12 cellular contexts compared by ENCODE assay signal in genomic region chr17:77830816-77831490, GRCh38.
DNase-seq lines count a peak whose midpoint lies in the region; ATAC-seq and TF ChIP-seq lines count a peak whose summit lies in the region.
"Had no signal": no experiment of that assay in that cellular context is flagged by ENCODE, and none has a peak within 500 bp of the region (broad histone marks: within the 10 kb centered on the region; RNA-seq: fewer than 3 reads in every experiment).

No MANE protein-coding gene starts in this region.

- H3K4me3 ChIP-seq in GM23248 (no peak overlapping the region), adrenal gland (no peak overlapping the region), right cardiac atrium (ENCODE audit: low read length) (no peak overlapping the region), smooth muscle cell (no peak overlapping the region)

- intact Hi-C loops in adrenal gland (cut with DNase I) (no loop called here), right cardiac atrium (cut with DNase I) (no loop called here)

- in situ Hi-C loops in GM23248 (cut with MboI), result no loop called here

- H3K27ac Mint-ChIP-seq in immature natural killer cell, result no peak overlapping the region

- 61 to 67% methylated on average over 17 of the region's 17 CpGs for WGBS in GM23248 (ENCODE audit: low coverage in 1 of 2, low lambda C conversion rate in 2 of 2, missing lambda C conversion rate in 2 of 2), 2 experiments
- WGBS in adrenal gland, 4 donors, result 74 to 82% (median 80%) methylated on average over 11 to 17 of the region's 17 CpGs
- 71% methylated on average over 17 of the region's 17 CpGs for WGBS in right cardiac atrium
- 88% methylated on average over 17 of the region's 17 CpGs for WGBS in smooth muscle cell (ENCODE audit: low lambda C conversion rate)

- H3K79me2 ChIP-seq in GM23248 (ENCODE audit: insufficient read depth), result no peaks in the 10 kb centered on the region
- H3K79me2 ChIP-seq in smooth muscle cell (ENCODE audit: low read depth), result no peaks in the 10 kb centered on the region

- H4K20me1 ChIP-seq in GM23248 (ENCODE audit: insufficient read depth) (no peaks in the 10 kb centered on the region), smooth muscle cell (ENCODE audit: low read depth) (no peaks in the 10 kb centered on the region)

- H3K27ac ChIP-seq in GM23248 (peak overlapping the region; percentile 88), adrenal gland (peak overlapping the region in 3 of 5 donors; percentile 57 to 89 (median 73)), right cardiac atrium (ENCODE audit: low read length) (peak overlapping the region; percentile 97), smooth muscle cell (ENCODE audit: low read depth) (peak overlapping the region; percentile 93)

- no peaks in the 10 kb centered on the region for H3K9me3 Mint-ChIP-seq in immature natural killer cell
- H3K9me3 Mint-ChIP-seq: central memory CD8-positive, alpha-beta T cell had no signal

- H3K36me3 ChIP-seq in GM23248 (ENCODE audit: low read depth), result no peaks in the 10 kb centered on the region
- H3K36me3 ChIP-seq in adrenal gland (replicated peaks in 1 of 2), result no peaks in the 10 kb centered on the region
- H3K36me3 ChIP-seq in smooth muscle cell (ENCODE audit: low read depth), result no peaks in the 10 kb centered on the region

- H3F3A ChIP-seq in GM23248 (ENCODE audit: insufficient read depth) (peaks cover 16% of the 10 kb centered on the region), smooth muscle cell (ENCODE audit: low read depth) (no peaks in the 10 kb centered on the region)

- H3K4me1 Mint-ChIP-seq in immature natural killer cell, result peaks cover 20 to 36% of the 10 kb centered on the region in 2 donors

- H3K4me2 ChIP-seq in GM23248 (ENCODE audit: unreplicated experiment) (peak overlapping the region; percentile 77), smooth muscle cell (peak overlapping the region; percentile 72)

- H3K27me3 ChIP-seq in GM23248 (replicated peaks; ENCODE audit: insufficient read depth) (no peaks in the 10 kb centered on the region), adrenal gland (no peaks in the 10 kb centered on the region), right cardiac atrium (ENCODE audit: control insufficient read depth, insufficient read depth) (no peaks in the 10 kb centered on the region), smooth muscle cell (ENCODE audit: low read depth) (no peaks in the 10 kb centered on the region)

- peak overlapping the region; percentile 84; the same call in 1 of the 2 replicates for H2AFZ ChIP-seq in GM23248
- no peak overlapping the region for H2AFZ ChIP-seq in smooth muscle cell (ENCODE audit: low read depth)

- H3K4me1 ChIP-seq in GM23248 (ENCODE audit: insufficient read depth), result peaks cover 38% of the 10 kb centered on the region
- peaks cover 0 to 22% of the 10 kb centered on the region in 2 donors for H3K4me1 ChIP-seq in adrenal gland (replicated peaks in 1 of 2)
- H3K4me1 ChIP-seq in right cardiac atrium (ENCODE audit: control insufficient read depth, insufficient read depth, low read length), result peaks cover 13% of the 10 kb centered on the region
- peaks cover 34% of the 10 kb centered on the region for H3K4me1 ChIP-seq in smooth muscle cell (ENCODE audit: low read depth)

- peak in 1 of 2 donors; percentile 0 for ATAC-seq in right cardiac atrium

- H3K9ac ChIP-seq in GM23248 (peak overlapping the region; percentile 83), smooth muscle cell (ENCODE audit: low read depth) (peak overlapping the region; percentile 36)

- H3K27me3 Mint-ChIP-seq in immature natural killer cell (ENCODE audit: low read depth in 3 of 3), result peaks cover 0 to 11% (median 5%) of the 10 kb centered on the region in 3 donors
- H3K27me3 Mint-ChIP-seq: central memory CD8-positive, alpha-beta T cell had no signal

- H3K36me3 Mint-ChIP-seq in immature natural killer cell, result no peaks in the 10 kb centered on the region

- DNase-seq in GM23248 (no peak), adrenal gland (no peak), right cardiac atrium (no peak), smooth muscle cell (lab: John Stamatoyannopoulos, UW; ENCODE audit: unreplicated experiment) (no peak), immature natural killer cell (no peak), DMS79 treated with DMSO at 0.1 percent for 48 hours (lab: John Stamatoyannopoulos, UW) (no peak), GM19240 (ENCODE audit: insufficient read length, low spot score) (no peak)
- no peak for DNase-seq in stimulated activated CD8-positive, alpha-beta memory T cell treated with anti-CD3 and anti-CD28 coated beads, Interleukin-4, amount 100 ng/mL, for 48 hours
- DNase-seq: activated CD8-positive, alpha-beta memory T cell treated with anti-CD3 and anti-CD28 coated beads, Interleukin-2, amount 50 U/mL, for 48 hours; mesendoderm; stimulated activated CD4-positive, alpha-beta T cell treated with anti-CD3 and anti-CD28 coated beads, Interleukin-12 subunit alpha, Interleukin-12 subunit beta, amount 100 ng/mL, for 4 hours had no signal

- H3K9me3 ChIP-seq in GM23248 (ENCODE audit: low read depth) (no peaks in the 10 kb centered on the region), adrenal gland (replicated peaks in 1 of 3) (no peaks in the 10 kb centered on the region), right cardiac atrium (ENCODE audit: control insufficient read depth, low read length) (no peaks in the 10 kb centered on the region), smooth muscle cell (replicated peaks; ENCODE audit: low read depth) (no peaks in the 10 kb centered on the region)

- no peak overlapping the region for H3K4me3 Mint-ChIP-seq in immature natural killer cell
- H3K4me3 Mint-ChIP-seq: central memory CD8-positive, alpha-beta T cell had no signal

- no peak for TF ChIP-seq CTCF in adrenal gland (IDR thresholded peaks at IDR 0.05)
- no peak for TF ChIP-seq CTCF in smooth muscle cell (IDR thresholded peaks at IDR 0.05; ENCODE audit: borderline replicate concordance, insufficient read depth, poor library complexity, severe bottlenecking)

- no peaks in the 10 kb centered on the region for H3K9me2 ChIP-seq in GM23248 (ENCODE audit: insufficient read depth)

- no peak for TF ChIP-seq POLR2A in adrenal gland (IDR thresholded peaks at IDR 0.05)
